13 cellular contexts compared by ENCODE assay signal in genomic region chr12:47224563-47225133, GRCh38.
DNase-seq lines count a peak whose midpoint lies in the region; ATAC-seq, FAIRE-seq and TF ChIP-seq lines count a peak whose summit lies in the region.
"Had no signal": no experiment of that assay in that cellular context is flagged by ENCODE, and none has a peak within 500 bp of the region (broad histone marks: within the 10 kb centered on the region; RNA-seq: fewer than 3 reads in every experiment).

No MANE protein-coding gene starts in this region.

- H3K9me3 Mint-ChIP-seq in activated B cell treated with CpG ODN at 0.5 μM for 24 hours (no peaks in the 10 kb centered on the region), immature natural killer cell (no peaks in the 10 kb centered on the region)

- H3K9me3 ChIP-seq in right lobe of liver (no peaks in the 10 kb centered on the region), HepG2 (ENCODE audit: low read length) (no peaks in the 10 kb centered on the region), psoas muscle (no peaks in the 10 kb centered on the region)
- H3K9me3 ChIP-seq: BLaER1, thyroid gland had no signal

- TF ChIP-seq POLR2A in right lobe of liver (IDR thresholded peaks at IDR 0.05) (no peak), HepG2 (IDR thresholded peaks at IDR 0.05; ENCODE audit: insufficient read depth in 1 of 2, low read depth in 2 of 2, low read length in 2 of 2) (no peak)

- WGBS in right lobe of liver (ENCODE audit: insufficient coverage, low coverage, low lambda C conversion rate, missing lambda C conversion rate): 81% methylated on average over 17 of the region's 17 CpGs
- WGBS in HepG2 (ENCODE audit: low lambda C conversion rate): 89% methylated on average over 17 of the region's 17 CpGs
- WGBS in psoas muscle, 3 donors: 47 to 67% (median 56%) methylated on average over 17 of the region's 17 CpGs

- H3K4me1 ChIP-seq in right lobe of liver (peaks cover 0 to 52% (median 18%) of the 10 kb centered on the region in 4 donors), HepG2 (ENCODE audit: insufficient read depth, low read length) (peaks cover 64% of the 10 kb centered on the region), psoas muscle (no peaks in the 10 kb centered on the region)
- H3K4me1 ChIP-seq: BLaER1 had no signal

- FAIRE-seq in HepG2 (lab: Jason Lieb, UNC): no peak

- H3K36me3 ChIP-seq in right lobe of liver (no peaks in the 10 kb centered on the region), HepG2 (replicated peaks in 1 of 2; ENCODE audit: control insufficient read depth in 1 of 2, insufficient read depth in 2 of 2, low read length in 2 of 2) (no peaks in the 10 kb centered on the region), psoas muscle (ENCODE audit: insufficient read depth in 1 of 2, low read depth in 1 of 2) (no peaks in the 10 kb centered on the region)
- H3K36me3 ChIP-seq: BLaER1, brain microvascular endothelial cell, thyroid gland had no signal

- peak overlapping the region; percentile 47 for H3K27ac Mint-ChIP-seq in activated B cell treated with CpG ODN at 0.5 μM for 24 hours
- H3K27ac Mint-ChIP-seq in immature natural killer cell: peak overlapping the region in 5 of 6 donors; percentile 49 to 83 (median 76)

- in situ Hi-C loops in HepG2 (cut with HindIII; ENCODE audit: extremely low pct_ligation_motif_present, low pct_unique_long_range_greater_than_20kb): no loop called here

- TF ChIP-seq CTCF in right lobe of liver (IDR thresholded peaks at IDR 0.05) (no peak), HepG2 (CRISPR knock-in tag; IDR thresholded peaks at IDR 0.05) (no peak), activated B cell treated with CpG ODN at 0.5 μM for 24 hours (IDR thresholded peaks at IDR 0.05) (no peak), psoas muscle (IDR thresholded peaks at IDR 0.05) (no peak)

- ATAC-seq in right lobe of liver: no peak
- ATAC-seq in HepG2: no peak
- ATAC-seq in activated B cell treated with CpG ODN at 0.5 μM for 24 hours (ENCODE audit: low read depth): no peak
- ATAC-seq in GM21367 (IDR thresholded peaks at IDR 0.05; ENCODE audit: unreplicated experiment): no peak
- no peak for ATAC-seq in psoas muscle
- no peak for ATAC-seq in HG03521 (IDR thresholded peaks at IDR 0.05; ENCODE audit: unreplicated experiment)

- no peak overlapping the region for H3K4me2 ChIP-seq in HepG2 (ENCODE audit: low read depth, low read length)
- H3K4me2 ChIP-seq: BLaER1 had no signal

- no peak for TF ChIP-seq EP300 in HepG2 (IDR thresholded peaks at IDR 0.05; ENCODE audit: low read depth in 2 of 2, low read length in 2 of 2)
- TF ChIP-seq EP300 in HepG2 (CRISPR knock-in tag; IDR thresholded peaks at IDR 0.05; ENCODE audit: borderline replicate concordance): no peak

- H3K27me3 Mint-ChIP-seq in activated B cell treated with CpG ODN at 0.5 μM for 24 hours (no peaks in the 10 kb centered on the region), immature natural killer cell (ENCODE audit: low read depth in 3 of 3) (peaks cover 0 to 3% (median 0%) of the 10 kb centered on the region in 3 donors)

- H3K4me3 ChIP-seq in right lobe of liver: no peak overlapping the region
- no peak overlapping the region for H3K4me3 ChIP-seq in HepG2 (replicated peaks in 1 of 3; ENCODE audit: insufficient read depth in 1 of 3, low read depth in 2 of 3, low read length in 3 of 3)
- H3K4me3 ChIP-seq in psoas muscle: no peak overlapping the region
- H3K4me3 ChIP-seq: BLaER1, GM12878, thyroid gland had no signal

- H3K27ac ChIP-seq in right lobe of liver (peak overlapping the region in 2 of 3 donors; percentile 71 to 76), HepG2 (ENCODE audit: extremely low read length, insufficient read depth, low read length) (no peak overlapping the region), psoas muscle (no peak overlapping the region)
- H3K27ac ChIP-seq: BLaER1, brain microvascular endothelial cell had no signal

- H3K4me3 Mint-ChIP-seq in activated B cell treated with CpG ODN at 0.5 μM for 24 hours: peak overlapping the region; percentile 21
- peak overlapping the region in 1 of 5 donors; percentile 21 for H3K4me3 Mint-ChIP-seq in immature natural killer cell

- intact Hi-C loops in right lobe of liver (cut with DNase I) (no loop called here), HepG2 (cut with micrococcal nuclease; ENCODE audit: unreplicated experiment) (no loop called here), activated B cell treated with CpG ODN at 0.5 μM for 24 hours (cut with micrococcal nuclease) (loop anchor here (5.0 kb wide), 1 partner anchor 32 kb away; no protein-coding TSS in a partner anchor), psoas muscle (cut with DNase I) (no loop called here)

- no TSS peak for BruUV-seq in HepG2 (replicated peaks; lab: Mats Ljungman, UMichigan)

- H4K20me1 ChIP-seq in HepG2 (ENCODE audit: insufficient read depth, low read length): no peaks in the 10 kb centered on the region
- H4K20me1 ChIP-seq: BLaER1 had no signal

- no peak overlapping the region for H2AFZ ChIP-seq in HepG2 (ENCODE audit: low read length)

- TF ChIP-seq RAD21 in HepG2 (CRISPR knock-in tag; IDR thresholded peaks at IDR 0.05): no peak

- peaks cover 86% of the 10 kb centered on the region for H3K4me1 Mint-ChIP-seq in activated B cell treated with CpG ODN at 0.5 μM for 24 hours
- H3K4me1 Mint-ChIP-seq in immature natural killer cell: peaks cover 65 to 92% of the 10 kb centered on the region in 2 donors

- CTCF ChIA-PET in HepG2 (lab: Yijun Ruan, JAX; ENCODE audit: low intra/inter-chr PET ratio, low total read pairs): no interaction called here
- CTCF ChIA-PET in activated B cell treated with CpG ODN at 0.5 μM for 24 hours (lab: Charles Lee): no interaction called here

- POLR2A ChIA-PET in HepG2 (lab: Yijun Ruan, JAX) (no interaction called here), activated B cell treated with CpG ODN at 0.5 μM for 24 hours (lab: Charles Lee) (no interaction called here)

- no peak overlapping the region for H3K9ac ChIP-seq in HepG2 (ENCODE audit: insufficient read depth, low read depth, low read length)
- H3K9ac ChIP-seq: BLaER1 had no signal

- H3K27me3 ChIP-seq in right lobe of liver (no peaks in the 10 kb centered on the region), HepG2 (ENCODE audit: control insufficient read depth in 1 of 2, insufficient read depth in 2 of 2, low read length in 2 of 2) (no peaks in the 10 kb centered on the region), psoas muscle (ENCODE audit: insufficient read depth in 3 of 3, low read length in 2 of 3) (no peaks in the 10 kb centered on the region)
- H3K27me3 ChIP-seq: BLaER1, brain microvascular endothelial cell, thyroid gland had no signal

- no peak for DNase-seq in right lobe of liver
- no peak for DNase-seq in HepG2 (ENCODE audit: low spot score)
- no peak for DNase-seq in activated B cell treated with CpG ODN at 0.5 μM for 24 hours
- DNase-seq in immature natural killer cell: no peak
- DNase-seq in psoas muscle: no peak
- DNase-seq in NCI-H1930 (lab: John Stamatoyannopoulos, UW): no peak
- DNase-seq: brain microvascular endothelial cell, MV-4-11, thyroid gland had no signal

- H3K36me3 Mint-ChIP-seq in activated B cell treated with CpG ODN at 0.5 μM for 24 hours (ENCODE audit: low read depth) (peaks cover 69% of the 10 kb centered on the region), immature natural killer cell (peaks cover 15 to 30% (median 18%) of the 10 kb centered on the region in 3 donors)

- no peaks in the 10 kb centered on the region for H3K79me2 ChIP-seq in HepG2 (ENCODE audit: insufficient read depth, low read length)

TF ChIP-seq in HepG2, 621 proteins besides CTCF, POLR2A, EP300 and RAD21:
- TF ChIP-seq PLSCR1 (CRISPR knock-in tag; IDR thresholded peaks at IDR 0.05; ENCODE audit: borderline replicate concordance): no peak
- no peak for TF ChIP-seq MAZ (IDR thresholded peaks at IDR 0.05; ENCODE audit: borderline replicate concordance, low read depth, low read length)
- no peak for TF ChIP-seq MAZ (CRISPR knock-in tag; IDR thresholded peaks at IDR 0.05; ENCODE audit: low read depth)
- TF ChIP-seq ZEB1 (IDR thresholded peaks at IDR 0.05; ENCODE audit: insufficient replicate concordance, low read depth): no peak
- no peak for TF ChIP-seq SNAPC2 (CRISPR knock-in tag; IDR thresholded peaks at IDR 0.05)
- no peak for TF ChIP-seq LBX2 (CRISPR knock-in tag; IDR thresholded peaks at IDR 0.05; ENCODE audit: borderline replicate concordance)
- no peak for TF ChIP-seq RNF219 (CRISPR knock-in tag; IDR thresholded peaks at IDR 0.05)
- no peak for TF ChIP-seq KLF13 (CRISPR knock-in tag; IDR thresholded peaks at IDR 0.05)
TF ChIP-seq in HepG2: peak in this region for 0.

Comparison
In these comparisons a context has a peak if more than half of its experiments do, and no peak if none do; other contexts are left out.
1. H3K27ac ChIP-seq: peak in right lobe of liver (2 of 3); none in HepG2 (single experiment) and psoas muscle (single experiment).